Comparison of ENCODE assay signal across 17 cellular contexts in the genomic region with DNA sequence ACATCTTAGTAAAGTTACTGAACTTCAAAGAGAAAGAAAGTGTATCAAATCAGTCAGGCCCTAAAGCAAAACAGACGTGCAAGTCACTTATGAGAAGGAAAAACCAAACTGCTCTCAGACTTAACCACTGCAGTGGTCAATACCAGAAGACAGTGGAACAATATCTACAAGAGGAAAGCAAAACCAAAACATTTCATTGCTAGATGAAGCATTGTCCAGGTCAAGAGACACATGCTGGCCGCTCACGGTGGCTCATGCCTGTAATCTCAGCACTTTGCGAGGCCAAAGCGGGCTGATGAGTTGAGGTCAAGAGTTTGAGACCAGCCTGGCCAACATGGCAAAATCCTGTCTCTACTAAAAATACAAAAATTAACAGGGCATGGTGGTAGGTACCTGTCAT.
A peak's percentile ranks its signal among the peaks of the same experiment; 100 is the strongest.
DNase-seq lines count a peak whose midpoint lies in the region; ATAC-seq and TF ChIP-seq lines count a peak whose summit lies in the region.
"Had no signal": no experiment of that assay in that cellular context is flagged by ENCODE, and none has a peak within 500 bp of the region (broad histone marks: within the 10 kb centered on the region; RNA-seq: fewer than 3 reads in every experiment).

No MANE protein-coding gene starts in this region.

- H3K9me3 ChIP-seq in endodermal cell (ENCODE audit: control insufficient read depth, low read length), result no peaks in the 10 kb centered on the region
- H3K9me3 ChIP-seq: neutrophil, vagina had no signal

- TF ChIP-seq CTCF in endodermal cell (conservative IDR thresholded peaks at IDR 0.05), result no peak

- no peak for DNase-seq in activated effector memory CD4-positive, alpha-beta T cell treated with anti-CD3 and anti-CD28 coated beads, Interleukin-2, amount 50 U/mL, for 16 hours
- DNase-seq in COLO829 (ENCODE audit: low spot score) (no peak), endodermal cell (no peak), medulla oblongata (ENCODE audit: extremely low spot score) (no peak)
- DNase-seq: activated CD4-positive, alpha-beta T cell treated with anti-CD3 and anti-CD28 coated beads for 1 hour; activated T-cell treated with anti-CD3 and anti-CD28 coated beads, Interleukin-2, amount 50 U/mL, for 1 hour; KG1; mesenchymal stem cell; NCI-H187; NCI-H526 had no signal

- H3K4me1 ChIP-seq in endodermal cell (ENCODE audit: control insufficient read depth, insufficient read depth, low read length), result no peaks in the 10 kb centered on the region
- H3K4me1 ChIP-seq: vagina had no signal

- WGBS in endodermal cell (ENCODE audit: insufficient coverage in 1 of 2, insufficient read length in 1 of 2), 2 experiments, result 93 to 96% methylated on average over 5 of the region's 5 CpGs

- no peak overlapping the region for H3K4me3 Mint-ChIP-seq in endodermal cell
- H3K4me3 Mint-ChIP-seq: stimulated activated memory B cell treated with anti-CD40 and anti-IgM and Interleukin-4, amounts not matched to agents 10 μg/mL and 1 μg/mL and 100 μg/mL, for 72 hours had no signal

- H3K9ac ChIP-seq in endodermal cell (ENCODE audit: extremely low read depth, low read length, poor library complexity, severe bottlenecking), result no peak overlapping the region

- ATAC-seq in GM18867 (IDR thresholded peaks at IDR 0.05; ENCODE audit: unreplicated experiment) (peak; percentile 91), GM21447 (IDR thresholded peaks at IDR 0.05; ENCODE audit: unreplicated experiment) (peak; percentile 84), HG02970 (IDR thresholded peaks at IDR 0.05; ENCODE audit: low FRiP score, unreplicated experiment) (peak; percentile 69), HG03565 (IDR thresholded peaks at IDR 0.05; ENCODE audit: unreplicated experiment) (peak; percentile 95)
- ATAC-seq: stimulated activated memory B cell treated with anti-CD40 and anti-IgM and Interleukin-4, amounts not matched to agents 10 μg/mL and 1 μg/mL and 100 μg/mL, for 72 hours had no signal

- no peaks in the 10 kb centered on the region for H3K27me3 ChIP-seq in endodermal cell (ENCODE audit: control insufficient read depth, insufficient read depth, low read length, poor library complexity, severe bottlenecking)
- H3K27me3 ChIP-seq: neutrophil, vagina had no signal

- no peaks in the 10 kb centered on the region for H3K9me3 Mint-ChIP-seq in endodermal cell
- H3K9me3 Mint-ChIP-seq: stimulated activated memory B cell treated with anti-CD40 and anti-IgM and Interleukin-4, amounts not matched to agents 10 μg/mL and 1 μg/mL and 100 μg/mL, for 72 hours had no signal

- no peak overlapping the region for H3K27ac ChIP-seq in endodermal cell (ENCODE audit: low read depth, low read length)
- H3K27ac ChIP-seq: neutrophil, vagina had no signal

- H3K27me3 Mint-ChIP-seq in endodermal cell (ENCODE audit: insufficient read depth), result no peaks in the 10 kb centered on the region

- H3K36me3 ChIP-seq in endodermal cell (ENCODE audit: control insufficient read depth, insufficient read depth, low read length), result no peaks in the 10 kb centered on the region
- H3K36me3 ChIP-seq: neutrophil, vagina had no signal

- H3K4me1 Mint-ChIP-seq in endodermal cell, result no peaks in the 10 kb centered on the region
- H3K4me1 Mint-ChIP-seq: stimulated activated memory B cell treated with anti-CD40 and anti-IgM and Interleukin-4, amounts not matched to agents 10 μg/mL and 1 μg/mL and 100 μg/mL, for 72 hours had no signal

- no peak overlapping the region for H3K4me3 ChIP-seq in endodermal cell (ENCODE audit: low read length)
- H3K4me3 ChIP-seq: vagina had no signal

- H3K36me3 Mint-ChIP-seq in endodermal cell (ENCODE audit: low read depth), result no peaks in the 10 kb centered on the region
- H3K36me3 Mint-ChIP-seq: stimulated activated memory B cell treated with anti-CD40 and anti-IgM and Interleukin-4, amounts not matched to agents 10 μg/mL and 1 μg/mL and 100 μg/mL, for 72 hours had no signal

- no peak overlapping the region for H3K27ac Mint-ChIP-seq in endodermal cell
- H3K27ac Mint-ChIP-seq: stimulated activated memory B cell treated with anti-CD40 and anti-IgM and Interleukin-4, amounts not matched to agents 10 μg/mL and 1 μg/mL and 100 μg/mL, for 72 hours had no signal
